ENCODE assay signal across 9 cellular contexts in the genomic region with DNA sequence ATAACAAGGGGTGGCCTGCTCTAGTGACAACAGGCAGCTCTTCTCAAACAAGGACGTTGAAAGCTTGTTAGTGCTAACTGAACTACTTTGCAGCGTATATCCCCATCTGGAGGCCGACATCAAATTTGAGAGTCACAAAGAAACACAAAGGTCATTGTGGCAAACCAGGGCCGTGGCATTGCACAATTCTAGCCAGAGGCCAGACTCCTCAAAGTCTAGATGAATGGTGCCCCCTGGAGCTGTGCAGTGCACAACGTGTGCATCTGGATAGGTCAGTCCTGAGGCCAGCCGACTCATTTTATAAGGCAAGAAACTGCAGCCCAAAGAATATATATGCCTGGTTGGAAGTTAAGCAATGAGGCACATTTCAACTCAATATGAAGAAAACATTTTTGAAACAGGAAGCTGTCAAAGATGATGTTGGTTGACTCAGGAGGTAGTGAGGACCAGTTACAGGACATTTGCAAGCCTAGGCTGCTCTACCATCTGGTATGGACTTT.
DNase-seq lines count a peak whose midpoint lies in the region; ATAC-seq and TF ChIP-seq lines count a peak whose summit lies in the region.
"Had no signal": no experiment of that assay in that cellular context is flagged by ENCODE, and none has a peak within 500 bp of the region (broad histone marks: within the 10 kb centered on the region; RNA-seq: fewer than 3 reads in every experiment).

No MANE protein-coding gene starts in this region.

- no TSS peak for BruUV-seq in A673 (replicated peaks; lab: Mats Ljungman, UMichigan)

- H3K27ac ChIP-seq in A673 (ENCODE audit: low read depth, low read length, poor library complexity, severe bottlenecking), result no peak overlapping the region
- H3K27ac ChIP-seq: KMS-11 had no signal

- H3K27ac Mint-ChIP-seq in dendritic cell treated with granulocyte-macrophage colony-stimulating factor and Interleukin-4, amounts not matched to agents 40 ng/mL and 50 ng/mL, for 4 days, result peak overlapping the region; percentile 78

- POLR2A ChIA-PET in A673 (lab: Charles Lee; ENCODE audit: low non-redundant PET), result interaction anchor here (0.6 kb wide), 1 partner anchor 221 kb away, joined by 4 read pairs; no protein-coding TSS in a partner anchor

- no peaks in the 10 kb centered on the region for H3K9me3 ChIP-seq in A673 (ENCODE audit: low read depth, low read length, poor library complexity, severe bottlenecking)

- CTCF ChIA-PET in A673 (lab: Charles Lee), result interaction anchor here (1.8 kb wide), 1 partner anchor 763 kb away, joined by 7 read pairs; no protein-coding TSS in a partner anchor

- no peak for TF ChIP-seq CTCF in A673 (conservative IDR thresholded peaks at IDR 0.05; ENCODE audit: low read depth, low read length)

- peaks cover 64% of the 10 kb centered on the region for H3K4me1 Mint-ChIP-seq in dendritic cell treated with granulocyte-macrophage colony-stimulating factor and Interleukin-4, amounts not matched to agents 40 ng/mL and 50 ng/mL, for 4 days (ENCODE audit: low read depth)

- H3K4me3 Mint-ChIP-seq in dendritic cell treated with granulocyte-macrophage colony-stimulating factor and Interleukin-4, amounts not matched to agents 40 ng/mL and 50 ng/mL, for 4 days, result no peak overlapping the region

- H3K9me3 Mint-ChIP-seq in dendritic cell treated with granulocyte-macrophage colony-stimulating factor and Interleukin-4, amounts not matched to agents 40 ng/mL and 50 ng/mL, for 4 days, result no peaks in the 10 kb centered on the region

- no peaks in the 10 kb centered on the region for H3K36me3 ChIP-seq in A673 (ENCODE audit: insufficient read depth, low read length, poor library complexity, severe bottlenecking)

- H3K4me1 ChIP-seq in A673 (ENCODE audit: insufficient read depth, low read length, poor library complexity, severe bottlenecking), result no peaks in the 10 kb centered on the region

- H3K27me3 Mint-ChIP-seq in dendritic cell treated with granulocyte-macrophage colony-stimulating factor and Interleukin-4, amounts not matched to agents 40 ng/mL and 50 ng/mL, for 4 days, result no peaks in the 10 kb centered on the region

- H3K27me3 ChIP-seq in A673 (replicated peaks; ENCODE audit: insufficient read depth, low read depth, low read length, poor library complexity), result no peaks in the 10 kb centered on the region

- intact Hi-C loops in dendritic cell treated with granulocyte-macrophage colony-stimulating factor and Interleukin-4, amounts not matched to agents 40 ng/mL and 50 ng/mL, for 4 days (cut with micrococcal nuclease), result loop anchor here (1.0 to 10.0 kb wide), 5 partner anchors 224 to 761 kb away; no protein-coding TSS in a partner anchor
- intact Hi-C loops in A673 (cut with micrococcal nuclease; ENCODE audit: unreplicated experiment), result no loop called here

- peak; percentile 77 for DNase-seq in GM04504 (ENCODE audit: low read depth)
- peak; percentile 7 for DNase-seq in NCI-H460 (ENCODE audit: extremely low read depth, low read depth)
- peak; percentile 66 for DNase-seq in mucosa of gallbladder (ENCODE audit: low spot score)
- no peak for DNase-seq in NCI-H2029 (lab: John Stamatoyannopoulos, UW)
- no peak for DNase-seq in A673 (ENCODE audit: low spot score)

- ATAC-seq in HG03457 (IDR thresholded peaks at IDR 0.05; ENCODE audit: unreplicated experiment), result no peak
- ATAC-seq in GM21423 (IDR thresholded peaks at IDR 0.05; ENCODE audit: unreplicated experiment), result no peak

- no peaks in the 10 kb centered on the region for H3K36me3 Mint-ChIP-seq in dendritic cell treated with granulocyte-macrophage colony-stimulating factor and Interleukin-4, amounts not matched to agents 40 ng/mL and 50 ng/mL, for 4 days (ENCODE audit: low read depth)

- H3K4me3 ChIP-seq in A673 (ENCODE audit: low read depth, low read length, poor library complexity, severe bottlenecking), result no peak overlapping the region

Comparison
In these comparisons a context has a peak if more than half of its experiments do, and no peak if none do; other contexts are left out.
1. DNase-seq: peak in GM04504 (single experiment), NCI-H460 (single experiment) and mucosa of gallbladder (single experiment); none in NCI-H2029 (single experiment) and A673 (single experiment).